22 cellular contexts compared by ENCODE assay signal in the genomic region with DNA sequence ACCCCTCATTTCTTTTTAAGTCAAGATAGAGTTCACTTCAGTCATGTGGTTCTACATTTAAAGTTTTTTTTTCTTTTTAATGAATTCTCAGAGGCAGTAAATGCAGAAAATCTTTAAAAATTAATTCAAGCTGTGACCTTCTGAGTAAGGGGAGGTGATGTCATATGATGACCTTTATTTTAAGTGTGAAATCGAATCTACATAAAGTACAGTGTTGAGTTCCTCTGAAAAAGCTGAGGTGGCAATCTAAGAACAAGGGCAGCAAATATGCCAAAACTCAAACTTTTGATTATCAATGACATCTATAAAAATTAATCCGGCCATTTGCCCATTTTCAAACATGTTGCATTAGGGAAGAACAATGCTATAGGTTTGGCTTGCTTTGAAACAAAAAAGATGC.
DNase-seq lines count a peak whose midpoint lies in the region; ATAC-seq, FAIRE-seq and TF ChIP-seq lines count a peak whose summit lies in the region.
"Had no signal": no experiment of that assay in that cellular context is flagged by ENCODE, and none has a peak within 500 bp of the region (broad histone marks: within the 10 kb centered on the region; RNA-seq: fewer than 3 reads in every experiment).

No MANE protein-coding gene starts in this region.

- ATAC-seq in HepG2 (no peak), right lobe of liver (no peak), esophagus mucosa (no peak)
- ATAC-seq: CD8-positive, alpha-beta T cell had no signal

- POLR2A ChIA-PET in HepG2 (lab: Yijun Ruan, JAX): no interaction called here

- H3K9me3 ChIP-seq in HepG2 (ENCODE audit: low read length) (no peaks in the 10 kb centered on the region), right lobe of liver (no peaks in the 10 kb centered on the region), adipocyte (ENCODE audit: control insufficient read depth, low read length) (peaks cover 5% of the 10 kb centered on the region), hepatocyte (ENCODE audit: low read depth) (no peaks in the 10 kb centered on the region), thyroid gland (no peaks in the 10 kb centered on the region)

- H3K27ac ChIP-seq in HepG2 (ENCODE audit: extremely low read length, insufficient read depth, low read length): no peak overlapping the region
- H3K27ac ChIP-seq in right lobe of liver: no peak overlapping the region
- H3K27ac ChIP-seq in hepatocyte: peak overlapping the region; percentile 31
- H3K27ac ChIP-seq in thyroid gland: peak overlapping the region; percentile 40 to 81 (median 70)
- H3K27ac ChIP-seq: KMS-11, RWPE1 had no signal

- CTCF ChIA-PET in HepG2 (lab: Yijun Ruan, JAX; ENCODE audit: low intra/inter-chr PET ratio, low total read pairs): no interaction called here

- TF ChIP-seq POLR2A in HepG2 (IDR thresholded peaks at IDR 0.05; ENCODE audit: insufficient read depth in 1 of 2, low read depth in 2 of 2, low read length in 2 of 2) (no peak), right lobe of liver (IDR thresholded peaks at IDR 0.05) (no peak), thyroid gland (IDR thresholded peaks at IDR 0.05) (no peak)

- no peak overlapping the region for H2AFZ ChIP-seq in HepG2 (ENCODE audit: low read length)
- H2AFZ ChIP-seq in hepatocyte: no peak overlapping the region

- in situ Hi-C loops in HepG2 (cut with HindIII; ENCODE audit: extremely low pct_ligation_motif_present, low pct_unique_long_range_greater_than_20kb): no loop called here

- no peak for FAIRE-seq in HepG2 (lab: Jason Lieb, UNC)
- FAIRE-seq: GM12878 had no signal

- DNase-seq in HepG2 (ENCODE audit: low spot score) (no peak), right lobe of liver (no peak), adipocyte (ENCODE audit: low read depth) (no peak), hepatocyte (ENCODE audit: low spot score) (no peak), thyroid gland (no peak), NCI-H1048 (lab: John Stamatoyannopoulos, UW) (no peak)
- DNase-seq: ACHN; C1 segment of cervical spinal cord; CD8-positive, alpha-beta T cell; DND-41; H7; NCI-H1105 treated with DMSO at 0.1 percent for 48 hours; NCI-H2029 treated with DMSO at 0.1 percent for 48 hours; NCI-H345; NCI-H524; NCI-H774; NK-92 treated with Interleukin-12 subunit alpha and Interleukin-12 subunit beta, amount 100 ng/mL, for 24 hours; SHP77 treated with DMSO at 0.1 percent for 48 hours had no signal

- no peak overlapping the region for H3K9ac ChIP-seq in HepG2 (ENCODE audit: insufficient read depth, low read depth, low read length)
- peak overlapping the region; percentile 52 for H3K9ac ChIP-seq in adipocyte (ENCODE audit: low read length)
- H3K9ac ChIP-seq: KMS-11 had no signal

- H3K4me1 ChIP-seq in HepG2 (ENCODE audit: insufficient read depth, low read length): no peaks in the 10 kb centered on the region
- no peaks in the 10 kb centered on the region for H3K4me1 ChIP-seq in right lobe of liver
- peaks cover 33% of the 10 kb centered on the region for H3K4me1 ChIP-seq in adipocyte (ENCODE audit: control insufficient read depth, insufficient read depth, low read length)
- peaks cover 4% of the 10 kb centered on the region for H3K4me1 ChIP-seq in hepatocyte (ENCODE audit: insufficient read depth)
- H3K4me1 ChIP-seq in thyroid gland: peaks cover 13 to 19% of the 10 kb centered on the region in 2 donors

- 3% methylated on average over 2 of the region's 2 CpGs for WGBS in HepG2 (ENCODE audit: low lambda C conversion rate)
- WGBS in right lobe of liver (ENCODE audit: insufficient coverage, low coverage, low lambda C conversion rate, missing lambda C conversion rate): 65% methylated on average over 2 of the region's 2 CpGs
- WGBS in hepatocyte (ENCODE audit: low lambda C conversion rate, missing lambda C conversion rate): 78% methylated on average over 2 of the region's 2 CpGs
- WGBS in thyroid gland, 2 donors: 88 to 91% methylated on average over 2 of the region's 2 CpGs

- no peak for TF ChIP-seq RAD21 in HepG2 (CRISPR knock-in tag; IDR thresholded peaks at IDR 0.05)

- intact Hi-C loops in HepG2 (cut with micrococcal nuclease; ENCODE audit: unreplicated experiment): no loop called here
- intact Hi-C loops in right lobe of liver (cut with DNase I): no loop called here
- intact Hi-C loops in thyroid gland (cut with DNase I): no loop called here

- H4K20me1 ChIP-seq in HepG2 (ENCODE audit: insufficient read depth, low read length): no peaks in the 10 kb centered on the region
- H4K20me1 ChIP-seq in hepatocyte (ENCODE audit: insufficient read depth, poor library complexity, severe bottlenecking): no peaks in the 10 kb centered on the region

- no peaks in the 10 kb centered on the region for H3K9me2 ChIP-seq in hepatocyte (replicated peaks; ENCODE audit: insufficient read depth)

- TF ChIP-seq CTCF in HepG2 (CRISPR knock-in tag; IDR thresholded peaks at IDR 0.05) (no peak), right lobe of liver (IDR thresholded peaks at IDR 0.05) (no peak), hepatocyte (IDR thresholded peaks at IDR 0.05; ENCODE audit: poor library complexity) (no peak), thyroid gland (IDR thresholded peaks at IDR 0.05) (no peak)

- no peaks in the 10 kb centered on the region for H3K79me2 ChIP-seq in HepG2 (ENCODE audit: insufficient read depth, low read length)
- H3K79me2 ChIP-seq in hepatocyte: no peaks in the 10 kb centered on the region

- H3K4me3 ChIP-seq in HepG2 (replicated peaks in 1 of 3; ENCODE audit: insufficient read depth in 1 of 3, low read depth in 2 of 3, low read length in 3 of 3) (no peak overlapping the region), right lobe of liver (no peak overlapping the region), adipocyte (ENCODE audit: low read length) (peak overlapping the region; percentile 34), hepatocyte (no peak overlapping the region), thyroid gland (replicated peaks in 1 of 3) (no peak overlapping the region)
- H3K4me3 ChIP-seq: GM12878 had no signal

- BruUV-seq in HepG2 (replicated peaks; lab: Mats Ljungman, UMichigan): no TSS peak

- TF ChIP-seq EP300 in HepG2 (IDR thresholded peaks at IDR 0.05; ENCODE audit: low read depth in 2 of 2, low read length in 2 of 2) (no peak), HepG2 (CRISPR knock-in tag; IDR thresholded peaks at IDR 0.05; ENCODE audit: borderline replicate concordance) (no peak)

- H3K4me2 ChIP-seq in HepG2 (ENCODE audit: low read depth, low read length) (no peak overlapping the region), hepatocyte (no peak overlapping the region)
- H3K4me2 ChIP-seq: KMS-11 had no signal

- no peaks in the 10 kb centered on the region; a peak in 1 of 5 replicates for H3K27me3 ChIP-seq in HepG2 (ENCODE audit: control insufficient read depth in 1 of 2, insufficient read depth in 2 of 2, low read length in 2 of 2)
- no peaks in the 10 kb centered on the region for H3K27me3 ChIP-seq in right lobe of liver
- no peaks in the 10 kb centered on the region for H3K27me3 ChIP-seq in adipocyte (replicated peaks; ENCODE audit: control insufficient read depth, insufficient read depth, low read length)
- no peaks in the 10 kb centered on the region for H3K27me3 ChIP-seq in hepatocyte
- no peaks in the 10 kb centered on the region for H3K27me3 ChIP-seq in thyroid gland

- H3K36me3 ChIP-seq in HepG2 (replicated peaks in 1 of 2; ENCODE audit: control insufficient read depth in 1 of 2, insufficient read depth in 2 of 2, low read length in 2 of 2) (no peaks in the 10 kb centered on the region), right lobe of liver (no peaks in the 10 kb centered on the region), adipocyte (ENCODE audit: control insufficient read depth, insufficient read depth, low read length, severe bottlenecking) (no peaks in the 10 kb centered on the region), hepatocyte (replicated peaks; ENCODE audit: insufficient read depth, low read depth) (no peaks in the 10 kb centered on the region), thyroid gland (no peaks in the 10 kb centered on the region)

TF ChIP-seq in HepG2, 621 proteins besides CTCF, POLR2A, EP300 and RAD21:
- TF ChIP-seq MAFF (IDR thresholded peaks at IDR 0.05; ENCODE audit: low read depth, low read length) (0 out of 2 replicates have a peak, but pooled peaks have one; percentile 14), ZSCAN9 (CRISPR knock-in tag; IDR thresholded peaks at IDR 0.05; ENCODE audit: borderline replicate concordance) (no peak), MAFK (conservative IDR thresholded peaks at IDR 0.05 in 1 of 2, IDR thresholded peaks at IDR 0.05 in 1 of 2; ENCODE audit: low read length in 2 of 2) (0 out of 4 replicates have a peak, but pooled peaks have one; percentile 22 to 51)

Comparison
In these comparisons a context has a peak if more than half of its experiments do, and no peak if none do; other contexts are left out.
1. H3K27ac ChIP-seq: peak in hepatocyte (single experiment) and thyroid gland (3 of 3); none in HepG2 (single experiment) and right lobe of liver (0 of 3).